In genomic region chr15:83747050-83747717, GRCh38 we compare ENCODE assay signal across 9 cellular contexts.
A peak's percentile ranks its signal among the peaks of the same experiment; 100 is the strongest.
DNase-seq lines count a peak whose midpoint lies in the region; ATAC-seq and TF ChIP-seq lines count a peak whose summit lies in the region.
"Had no signal": no experiment of that assay in that cellular context is flagged by ENCODE, and none has a peak within 500 bp of the region (broad histone marks: within the 10 kb centered on the region; RNA-seq: fewer than 3 reads in every experiment).

No MANE protein-coding gene starts in this region.

- POLR2A ChIA-PET in HCT116 (lab: Charles Lee) = no interaction called here

- H3K9me3 ChIP-seq in HCT116 (ENCODE audit: control insufficient read depth in 1 of 2, insufficient read depth in 1 of 2, low read depth in 1 of 2, low read length in 2 of 2) (no peaks in the 10 kb centered on the region), ascending aorta (no peaks in the 10 kb centered on the region)
- H3K9me3 ChIP-seq in effector memory CD4-positive, alpha-beta T cell (ENCODE audit: control insufficient read depth, low read length) = no peaks in the 10 kb centered on the region
- H3K9me3 ChIP-seq: SJSA1 had no signal

- TF ChIP-seq RAD21 in HCT116 (IDR thresholded peaks at IDR 0.05; ENCODE audit: low read depth) = peak; percentile 57

- intact Hi-C loops in HCT116 (cut with micrococcal nuclease) (no loop called here), ascending aorta (cut with DNase I) (loop anchor here (1.0 to 10.0 kb wide), 3 partner anchors 92 to 302 kb away; partner anchors contain the start of genes ADAMTSL3 and SH3GL3)

- TF ChIP-seq POLR2A in HCT116 (IDR thresholded peaks at IDR 0.05; ENCODE audit: borderline replicate concordance, extremely low read depth, insufficient read depth, insufficient read length) = no peak

- RAD21 ChIA-PET in HCT116 (lab: Charles Lee; ENCODE audit: low non-redundant PET in 1 of 2, low total read pairs in 2 of 2, uncharacterized antibody in 2 of 2, unreplicated experiment in 2 of 2) = no interaction called here

- no peaks in the 10 kb centered on the region for H3K4me1 ChIP-seq in HCT116 (ENCODE audit: control insufficient read depth in 1 of 2, insufficient read depth in 2 of 2, low read length in 2 of 2)
- peaks cover 0 to 2% of the 10 kb centered on the region in 2 donors for H3K4me1 ChIP-seq in ascending aorta
- no peaks in the 10 kb centered on the region for H3K4me1 ChIP-seq in effector memory CD4-positive, alpha-beta T cell (ENCODE audit: control insufficient read depth, insufficient read depth, low read length, poor library complexity, severe bottlenecking)
- H3K4me1 ChIP-seq: SJSA1 had no signal

- H2AFZ ChIP-seq in HCT116 (ENCODE audit: low read depth, low read length, poor library complexity, severe bottlenecking) = no peak overlapping the region

- no peak overlapping the region for H3K4me3 ChIP-seq in HCT116 (replicated peaks in 1 of 2; ENCODE audit: low read depth in 1 of 2, low read length in 2 of 2)
- H3K4me3 ChIP-seq in ascending aorta = peak overlapping the region; percentile 28 to 58
- H3K4me3 ChIP-seq in effector memory CD4-positive, alpha-beta T cell (ENCODE audit: insufficient read depth, low read depth, low read length, poor library complexity, severe bottlenecking) = no peak overlapping the region
- H3K4me3 ChIP-seq: SJSA1 had no signal

- peak overlapping the region; percentile 27; the same call in 1 of the 2 replicates for H3K4me2 ChIP-seq in HCT116 (ENCODE audit: low read length)

- BruUV-seq in HCT116 (replicated peaks; lab: Mats Ljungman, UMichigan) = no TSS peak

- H3K79me2 ChIP-seq in HCT116 (ENCODE audit: insufficient read depth, low read length) = no peaks in the 10 kb centered on the region

- no peaks in the 10 kb centered on the region for H4K20me1 ChIP-seq in HCT116 (ENCODE audit: insufficient read depth)

- ATAC-seq in HCT116 = peak; percentile 73
- no peak for ATAC-seq in HG02973 (IDR thresholded peaks at IDR 0.05; ENCODE audit: unreplicated experiment)
- ATAC-seq in HG02588 (IDR thresholded peaks at IDR 0.05; ENCODE audit: unreplicated experiment) = no peak

- H3K27ac ChIP-seq in HCT116 (ENCODE audit: low read depth, low read length) (no peak overlapping the region), ascending aorta (peak overlapping the region; percentile 69 to 78)
- H3K27ac ChIP-seq in effector memory CD4-positive, alpha-beta T cell (ENCODE audit: insufficient read depth, low read length, poor library complexity, severe bottlenecking) = no peak overlapping the region
- H3K27ac ChIP-seq: SJSA1 had no signal

- H3K9me2 ChIP-seq in HCT116 (ENCODE audit: insufficient read depth) = no peaks in the 10 kb centered on the region

- TF ChIP-seq CTCF in HCT116 (IDR thresholded peaks at IDR 0.05 in 2 of 3, conservative IDR thresholded peaks at IDR 0.05 in 1 of 3; ENCODE audit: borderline replicate concordance in 1 of 3, insufficient read depth in 1 of 3, low read depth in 2 of 3, low read length in 2 of 3) (peak; percentile 17 to 20 (median 17); a peak in 2 of 6 replicates), ascending aorta (IDR thresholded peaks at IDR 0.05) (peak; percentile 33 to 62 (median 41))

- peaks cover 13% of the 10 kb centered on the region; the same call in 1 of the 2 replicates for H3K27me3 ChIP-seq in HCT116 (ENCODE audit: insufficient read depth, low read length)
- no peaks in the 10 kb centered on the region for H3K27me3 ChIP-seq in ascending aorta
- H3K27me3 ChIP-seq in effector memory CD4-positive, alpha-beta T cell (replicated peaks; ENCODE audit: control insufficient read depth, insufficient read depth, low read length, poor library complexity, severe bottlenecking) = no peaks in the 10 kb centered on the region
- H3K27me3 ChIP-seq: SJSA1 had no signal

- no peaks in the 10 kb centered on the region for H3K36me3 ChIP-seq in HCT116 (ENCODE audit: control insufficient read depth in 1 of 2, insufficient read depth in 2 of 2, low read length in 2 of 2)
- H3K36me3 ChIP-seq in ascending aorta = no peaks in the 10 kb centered on the region
- H3K36me3 ChIP-seq in effector memory CD4-positive, alpha-beta T cell (ENCODE audit: control insufficient read depth, insufficient read depth, low read length) = no peaks in the 10 kb centered on the region
- H3K36me3 ChIP-seq: SJSA1 had no signal

- no peak overlapping the region for H3K9ac ChIP-seq in HCT116 (ENCODE audit: low read length)

- DNase-seq in HCT116 (ENCODE audit: low read depth, low spot score) = peak; percentile 3
- no peak for DNase-seq in ascending aorta (ENCODE audit: low spot score in 2 of 2)
- DNase-seq in hippocampal formation (lab: John Stamatoyannopoulos, UW) = peak; percentile 1 to 7
- peak; percentile 77 for DNase-seq in stromal cell of bone marrow (ENCODE audit: low read depth)
- no peak for DNase-seq in effector memory CD4-positive, alpha-beta T cell
- DNase-seq in NCI-H2029 (lab: John Stamatoyannopoulos, UW) = no peak

- CTCF ChIA-PET in HCT116 (lab: Charles Lee) = interaction anchor here (0.6 to 2.4 kb wide), 6 partner anchors 13 to 499 kb away, joined by 3 to 6 read pairs (median 4); no protein-coding TSS in a partner anchor

TF ChIP-seq in HCT116, 20 proteins besides CTCF, POLR2A, EP300 and RAD21 (continues in another document):
- no peak for TF ChIP-seq FOSL1 (IDR thresholded peaks at IDR 0.05; ENCODE audit: low read depth)
- no peak for TF ChIP-seq ATF3 (IDR thresholded peaks at IDR 0.05)
- no peak for TF ChIP-seq CBX3 (IDR thresholded peaks at IDR 0.05; ENCODE audit: low read depth)
- no peak for TF ChIP-seq EZH2phosphoT487 (IDR thresholded peaks at IDR 0.05; ENCODE audit: borderline replicate concordance)
- no peak for TF ChIP-seq ZNF274 (IDR thresholded peaks at IDR 0.05; ENCODE audit: low read depth, low read length)
- TF ChIP-seq EZH2 (IDR thresholded peaks at IDR 0.05) = no peak
- TF ChIP-seq SIN3A (IDR thresholded peaks at IDR 0.05; ENCODE audit: low read depth) = no peak
- TF ChIP-seq TCF7L2 (IDR thresholded peaks at IDR 0.05; ENCODE audit: borderline replicate concordance, extremely low read depth, insufficient read depth, insufficient read length) = no peak
- no peak for TF ChIP-seq REST (IDR thresholded peaks at IDR 0.05; ENCODE audit: low read depth)
- TF ChIP-seq YY1 (IDR thresholded peaks at IDR 0.05; ENCODE audit: extremely low read depth, insufficient replicate concordance, low read depth, low read length) = no peak
- no peak for TF ChIP-seq SRF (IDR thresholded peaks at IDR 0.05; ENCODE audit: low read depth)
- no peak for TF ChIP-seq JUND (IDR thresholded peaks at IDR 0.05)
- no peak for TF ChIP-seq POLR2AphosphoS5 (IDR thresholded peaks at IDR 0.05; ENCODE audit: low read depth, low read length)
- TF ChIP-seq ZBTB33 (IDR thresholded peaks at IDR 0.05; ENCODE audit: extremely low read depth, insufficient replicate concordance, low read length) = no peak
- TF ChIP-seq, protein P1, sequence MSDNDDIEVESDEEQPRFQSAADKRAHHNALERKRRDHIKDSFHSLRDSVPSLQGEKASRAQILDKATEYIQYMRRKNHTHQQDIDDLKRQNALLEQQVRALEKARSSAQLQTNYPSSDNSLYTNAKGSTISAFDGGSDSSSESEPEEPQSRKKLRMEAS (IDR thresholded peaks at IDR 0.05) = no peak
- no peak for TF ChIP-seq SP1 (IDR thresholded peaks at IDR 0.05; ENCODE audit: low read depth)
- TF ChIP-seq ZFX (IDR thresholded peaks at IDR 0.05) = no peak
- no peak for TF ChIP-seq EGR1 (IDR thresholded peaks at IDR 0.05; ENCODE audit: low read depth)
- no peak for TF ChIP-seq ELF1 (IDR thresholded peaks at IDR 0.05; ENCODE audit: borderline replicate concordance, low read depth)

Comparison
In these comparisons a context has a peak if more than half of its experiments do, and no peak if none do; other contexts are left out.
1. DNase-seq: peak in HCT116 (single experiment), hippocampal formation (2 of 2) and stromal cell of bone marrow (single experiment); none in ascending aorta (0 of 2), effector memory CD4-positive, alpha-beta T cell (0 of 3) and NCI-H2029 (single experiment).
2. H3K27ac ChIP-seq: peak in ascending aorta (2 of 2); none in HCT116 (single experiment) and effector memory CD4-positive, alpha-beta T cell (single experiment).
3. H3K4me3 ChIP-seq: peak in ascending aorta (2 of 2); none in HCT116 (0 of 2) and effector memory CD4-positive, alpha-beta T cell (single experiment).